ENCODE assay signal across 14 cellular contexts in genomic region chr9:18142964-18143363, GRCh38.
A peak's percentile ranks its signal among the peaks of the same experiment; 100 is the strongest.
DNase-seq lines count a peak whose midpoint lies in the region; ATAC-seq, FAIRE-seq and TF ChIP-seq lines count a peak whose summit lies in the region.
"Had no signal": no experiment of that assay in that cellular context is flagged by ENCODE, and none has a peak within 500 bp of the region (broad histone marks: within the 10 kb centered on the region; RNA-seq: fewer than 3 reads in every experiment).

No MANE protein-coding gene starts in this region.

- H2AFZ ChIP-seq in H9 (ENCODE audit: low read length), result no peak overlapping the region

- no peak for FAIRE-seq in GM19239 (lab: Jason Lieb, UNC)
- FAIRE-seq: H54 had no signal

- H3K9me3 ChIP-seq in H9 (ENCODE audit: control insufficient read depth, low read depth, low read length), result no peaks in the 10 kb centered on the region
- H3K9me3 ChIP-seq: lower lobe of right lung had no signal

- H3T11ph ChIP-seq in H9 (ENCODE audit: low read length), result no peak overlapping the region

- H3K23me2 ChIP-seq in H9 (ENCODE audit: insufficient read length, low read depth, low read length, poor library complexity, severe bottlenecking), result no peaks in the 10 kb centered on the region

- no peaks in the 10 kb centered on the region for H3K4me1 ChIP-seq in H9 (ENCODE audit: insufficient read depth, low read length)
- H3K4me1 ChIP-seq: lower lobe of right lung had no signal

- H3K36me3 Mint-ChIP-seq in H9 (ENCODE audit: insufficient read depth in 1 of 3, low read depth in 3 of 3) (no peaks in the 10 kb centered on the region; a peak in 1 of 7 replicates), chondrocyte (ENCODE audit: low read depth) (no peaks in the 10 kb centered on the region)

- no peak overlapping the region for H2BK12ac ChIP-seq in H9 (ENCODE audit: insufficient read length, low read depth, low read length)

- H3K9ac ChIP-seq in H9 (ENCODE audit: extremely low read depth, insufficient read length, low read length), result no peak overlapping the region

- peaks cover 6 to 12% of the 10 kb centered on the region in 2 experiments for H3K4me1 Mint-ChIP-seq in H9
- H3K4me1 Mint-ChIP-seq in chondrocyte (ENCODE audit: low read depth), result peaks cover 3% of the 10 kb centered on the region

- no peak overlapping the region for H4K91ac ChIP-seq in H9 (ENCODE audit: insufficient read length, low read depth, low read length)

- H3K27ac ChIP-seq in H9 (ENCODE audit: insufficient read length, low read depth, low read length), result no peak overlapping the region
- H3K27ac ChIP-seq: lower lobe of right lung had no signal

- DNase-seq in Ammon's horn (ENCODE audit: low spot score) (peak; percentile 13), H9 (no peak), chondrocyte (ENCODE audit: low spot score) (no peak), medulla oblongata (ENCODE audit: extremely low spot score) (peak; percentile 7), GM19239 (ENCODE audit: insufficient read length, low spot score) (no peak), epidermal melanocyte (ENCODE audit: insufficient read length, low spot score) (no peak), globus pallidus (ENCODE audit: low spot score) (no peak)
- DNase-seq: DND-41; lower lobe of right lung; NCI-H1092; stimulated activated CD4-positive, alpha-beta T cell treated with anti-CD3 and anti-CD28 coated beads, Interleukin-12 subunit alpha, Interleukin-12 subunit beta, amount 100 ng/mL, for 4 hours; stimulated activated naive CD4-positive, alpha-beta T cell had no signal

- no peaks in the 10 kb centered on the region for H3K79me2 ChIP-seq in H9 (ENCODE audit: insufficient read depth, low read length)

- H2BK15ac ChIP-seq in H9 (ENCODE audit: low read depth, low read length), result no peak overlapping the region

- TF ChIP-seq CTCF in H9 (conservative IDR thresholded peaks at IDR 0.05) (peak; percentile 52), chondrocyte (IDR thresholded peaks at IDR 0.05) (peak; percentile 72)

- H3K18ac ChIP-seq in H9 (ENCODE audit: insufficient read length, low read depth, low read length), result no peak overlapping the region

- H3K79me1 ChIP-seq in H9 (ENCODE audit: insufficient read depth, low read depth, low read length, poor library complexity, severe bottlenecking), result no peaks in the 10 kb centered on the region

- H3K9me3 Mint-ChIP-seq in H9, result no peaks in the 10 kb centered on the region
- H3K9me3 Mint-ChIP-seq in chondrocyte (ENCODE audit: low read depth), result no peaks in the 10 kb centered on the region

- H4K8ac ChIP-seq in H9 (replicated peaks; ENCODE audit: insufficient read length, low read depth, low read length), result no peak overlapping the region

- no peak overlapping the region for H3K14ac ChIP-seq in H9 (ENCODE audit: insufficient read depth, low read length)

- no peak overlapping the region for H3K56ac ChIP-seq in H9 (ENCODE audit: insufficient read length, low read depth, low read length)

- H2AK5ac ChIP-seq in H9 (ENCODE audit: insufficient read length, low read length), result no peak overlapping the region

- no peak overlapping the region for H2BK5ac ChIP-seq in H9 (ENCODE audit: insufficient read length, low read length)

- H3K27me3 Mint-ChIP-seq in H9 (ENCODE audit: low read depth) (no peaks in the 10 kb centered on the region), chondrocyte (ENCODE audit: low read depth) (no peaks in the 10 kb centered on the region)

- H3K4me3 Mint-ChIP-seq in H9 (no peak overlapping the region), chondrocyte (ENCODE audit: unreplicated experiment) (no peak overlapping the region)

- H4K20me1 ChIP-seq in H9 (ENCODE audit: control insufficient read depth, insufficient read depth, insufficient read length), result no peaks in the 10 kb centered on the region

- no peak overlapping the region for H3K27ac Mint-ChIP-seq in H9
- H3K27ac Mint-ChIP-seq in chondrocyte (ENCODE audit: unreplicated experiment), result no peak overlapping the region

- no peak overlapping the region for H3K4me2 ChIP-seq in H9 (ENCODE audit: insufficient read depth, insufficient read length, low read length)

- no CpG with 5 or more reads among the region's 1 CpG for WGBS in H9 (ENCODE audit: extremely low coverage, insufficient read length, low lambda C conversion rate)

- no peak overlapping the region for H3K23ac ChIP-seq in H9 (ENCODE audit: insufficient read length, low read depth, low read length)

- H3K4ac ChIP-seq in H9 (ENCODE audit: low read depth, low read length), result no peak overlapping the region

- no peak overlapping the region for H2BK20ac ChIP-seq in H9 (ENCODE audit: low read depth, low read length, poor library complexity, severe bottlenecking)

- ATAC-seq in GM19351 (IDR thresholded peaks at IDR 0.05; ENCODE audit: unreplicated experiment), result no peak
- ATAC-seq: lower lobe of right lung had no signal

- H4K5ac ChIP-seq in H9 (ENCODE audit: insufficient read length, low read depth, low read length), result no peak overlapping the region

- no peaks in the 10 kb centered on the region for H3K27me3 ChIP-seq in H9 (ENCODE audit: insufficient read depth, low read length)

- H2BK120ac ChIP-seq in H9 (ENCODE audit: low read depth, low read length, poor library complexity, severe bottlenecking), result no peak overlapping the region

Comparison
In these comparisons a context has a peak if more than half of its experiments do, and no peak if none do; other contexts are left out.
1. DNase-seq: peak in Ammon's horn (single experiment) and medulla oblongata (single experiment); none in H9 (single experiment), chondrocyte (single experiment), GM19239 (single experiment), epidermal melanocyte (single experiment) and globus pallidus (single experiment).